ENCODE assay signal across 25 cellular contexts in the genomic region with DNA sequence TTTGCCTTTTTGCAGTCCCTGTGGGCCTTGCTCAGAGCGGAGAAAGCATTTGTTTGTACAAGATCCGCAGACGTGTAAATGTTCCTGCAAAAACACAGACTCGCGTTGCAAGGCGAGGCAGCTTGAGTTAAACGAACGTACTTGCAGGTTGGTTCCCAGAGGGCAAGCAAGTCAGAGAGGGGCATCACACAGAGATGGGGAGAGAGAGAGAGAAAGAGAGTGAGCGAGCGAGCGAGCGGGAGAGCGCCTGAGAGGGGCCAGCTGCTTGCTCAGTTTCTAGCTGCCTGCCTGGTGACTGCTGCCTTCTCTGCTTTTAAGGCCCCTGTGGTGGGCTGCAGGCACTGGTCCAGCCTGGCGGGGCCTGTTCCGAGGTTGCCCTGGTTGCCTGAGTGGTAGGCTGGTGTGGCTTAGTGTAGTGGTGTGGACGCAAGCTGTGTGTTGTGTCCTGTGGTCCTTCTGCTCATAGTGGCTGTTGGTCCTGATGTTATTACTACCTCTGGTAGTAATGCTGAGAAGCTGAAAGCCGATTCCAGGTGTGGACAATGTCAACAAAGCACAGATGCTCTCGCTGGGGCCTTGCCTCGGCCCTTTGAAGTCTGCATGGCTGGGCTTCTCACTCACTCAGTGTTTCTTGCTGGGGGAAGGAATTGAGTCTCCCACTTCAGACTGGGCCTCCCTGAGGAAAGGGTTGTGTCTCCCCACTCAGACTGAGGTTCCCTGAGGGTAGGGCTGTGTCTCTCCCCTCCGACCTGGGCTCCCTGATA. TPM values are rescaled to one million over a fixed set of nuclear protein-coding genes. Genes with fewer than 3 reads are reported as not detected.
A peak's percentile ranks its signal among the peaks of the same experiment; 100 is the strongest.
DNase-seq lines count a peak whose midpoint lies in the region; ATAC-seq and TF ChIP-seq lines count a peak whose summit lies in the region.
"Had no signal": no experiment of that assay in that cellular context is flagged by ENCODE, and none has a peak within 500 bp of the region (broad histone marks: within the 10 kb centered on the region; RNA-seq: fewer than 3 reads in every experiment).

No MANE protein-coding gene starts in this region.

- no peak for ATAC-seq in GM21360 (IDR thresholded peaks at IDR 0.05; ENCODE audit: unreplicated experiment)
- ATAC-seq: activated CD8-positive, alpha-beta memory T cell treated with anti-CD3 and anti-CD28 coated beads, Interleukin-2, amount 10 ng/mL, durations not matched to agents 7 days and 5 days; activated T-cell treated with anti-CD3 and anti-CD28 coated beads, Interleukin-2, amount 50 U/mL, for 72 hours; sciatic nerve had no signal

- intact Hi-C loops in Calu3 (cut with micrococcal nuclease; ENCODE audit: unreplicated experiment): no loop called here

- TF ChIP-seq CTCF in Calu3 (IDR thresholded peaks at IDR 0.05; ENCODE audit: unreplicated experiment): no peak
- no peak for TF ChIP-seq CTCF in glutamatergic neuron (IDR thresholded peaks at IDR 0.05; ENCODE audit: partially characterized antibody, unreplicated experiment)
- no peak for TF ChIP-seq CTCF in progenitor cell of endocrine pancreas (IDR thresholded peaks at IDR 0.05; ENCODE audit: unreplicated experiment)

- CTCF ChIA-PET in Calu3 (lab: Charles Lee): interaction anchor here (0.9 kb wide), 1 partner anchor 169 kb away, joined by 3 read pairs; no protein-coding TSS in a partner anchor

- H3K4me3 Mint-ChIP-seq in Calu3 (ENCODE audit: low read depth, unreplicated experiment) (peak overlapping the region; percentile 18), glutamatergic neuron (ENCODE audit: unreplicated experiment) (peak overlapping the region; percentile 74), progenitor cell of endocrine pancreas (ENCODE audit: low read depth) (no peak overlapping the region)
- H3K4me3 Mint-ChIP-seq: activated CD8-positive, alpha-beta memory T cell treated with anti-CD3 and anti-CD28 coated beads, Interleukin-2, amount 10 ng/mL, durations not matched to agents 7 days and 5 days; activated T-cell treated with anti-CD3 and anti-CD28 coated beads, Interleukin-2, amount 50 U/mL, for 72 hours; CD4-positive, CD25-positive, alpha-beta regulatory T cell; stimulated activated naive CD8-positive, alpha-beta T cell treated with anti-CD3 and anti-CD28 coated beads, Interleukin-15, Interleukin-2, amounts not matched to agents 100 ng/mL and 50 ng/mL, for 24 hours; T-helper 2 cell treated with Interferon-gamma antibody and Interleukin-4, amounts not matched to agents 5 μg/mL and 100 μg/mL, for 36 hours had no signal

- no peak for DNase-seq in Calu3
- DNase-seq in NCI-H510A treated with DMSO at 0.1 percent for 48 hours (lab: John Stamatoyannopoulos, UW): peak; percentile 78
- DNase-seq in glutamatergic neuron: peak; percentile 39
- no peak for DNase-seq in progenitor cell of endocrine pancreas (ENCODE audit: low spot score, unreplicated experiment)
- DNase-seq in KG1 (lab: John Stamatoyannopoulos, UW): no peak
- no peak for DNase-seq in effector CD4-positive, alpha-beta T cell
- DNase-seq in HuH-7 (ENCODE audit: low spot score): no peak
- DNase-seq: activated CD4-positive, alpha-beta T cell treated with anti-CD3 and anti-CD28 coated beads, Interleukin-2, amount 50 U/mL, for 1 hour; activated CD8-positive, alpha-beta memory T cell treated with anti-CD3 and anti-CD28 coated beads, Interleukin-2, amount 10 ng/mL, durations not matched to agents 7 days and 5 days; activated naive CD4-positive, alpha-beta T cell treated with Interleukin-2 at 50 U/mL for 16 hours; activated T-cell treated with anti-CD3 and anti-CD28 coated beads, Interleukin-2, amount 50 U/mL, for 72 hours; amniotic stem cell; CD4-positive, CD25-positive, alpha-beta regulatory T cell; cortex of kidney; DMS153; NCI-H146; NCI-H2171; NCI-H748 treated with DMSO at 0.1 percent for 48 hours; occipital lobe; OCI-M1; trophoblast cell had no signal

- no TSS peak for BruUV-seq in Calu3 (replicated peaks; lab: Mats Ljungman, UMichigan)

- peak overlapping the region; percentile 93 for H3K27ac Mint-ChIP-seq in Calu3 (ENCODE audit: unreplicated experiment)
- peak overlapping the region; percentile 78 for H3K27ac Mint-ChIP-seq in glutamatergic neuron (ENCODE audit: unreplicated experiment)
- peak overlapping the region; percentile 75 for H3K27ac Mint-ChIP-seq in progenitor cell of endocrine pancreas
- H3K27ac Mint-ChIP-seq: activated CD8-positive, alpha-beta memory T cell treated with anti-CD3 and anti-CD28 coated beads, Interleukin-2, amount 10 ng/mL, durations not matched to agents 7 days and 5 days; activated T-cell treated with anti-CD3 and anti-CD28 coated beads, Interleukin-2, amount 50 U/mL, for 72 hours; stimulated activated naive CD8-positive, alpha-beta T cell treated with anti-CD3 and anti-CD28 coated beads, Interleukin-15, Interleukin-2, amounts not matched to agents 100 ng/mL and 50 ng/mL, for 24 hours; T-helper 2 cell treated with Interferon-gamma antibody and Interleukin-4, amounts not matched to agents 5 μg/mL and 100 μg/mL, for 36 hours had no signal

- no peaks in the 10 kb centered on the region for H3K27me3 Mint-ChIP-seq in Calu3 (ENCODE audit: unreplicated experiment)
- H3K27me3 Mint-ChIP-seq in glutamatergic neuron (ENCODE audit: unreplicated experiment): peaks cover 9% of the 10 kb centered on the region
- H3K27me3 Mint-ChIP-seq in progenitor cell of endocrine pancreas: no peaks in the 10 kb centered on the region
- H3K27me3 Mint-ChIP-seq: activated CD8-positive, alpha-beta memory T cell treated with anti-CD3 and anti-CD28 coated beads, Interleukin-2, amount 10 ng/mL, durations not matched to agents 7 days and 5 days; CD4-positive, CD25-positive, alpha-beta regulatory T cell; stimulated activated naive CD8-positive, alpha-beta T cell treated with anti-CD3 and anti-CD28 coated beads, Interleukin-15, Interleukin-2, amounts not matched to agents 100 ng/mL and 50 ng/mL, for 24 hours had no signal

- peaks cover 70% of the 10 kb centered on the region for H3K4me1 Mint-ChIP-seq in Calu3 (ENCODE audit: low read depth, unreplicated experiment)
- peaks cover 7% of the 10 kb centered on the region for H3K4me1 Mint-ChIP-seq in glutamatergic neuron (ENCODE audit: low read depth, unreplicated experiment)
- H3K4me1 Mint-ChIP-seq in progenitor cell of endocrine pancreas (ENCODE audit: low read depth): peaks cover 4% of the 10 kb centered on the region
- H3K4me1 Mint-ChIP-seq: activated CD8-positive, alpha-beta memory T cell treated with anti-CD3 and anti-CD28 coated beads, Interleukin-2, amount 10 ng/mL, durations not matched to agents 7 days and 5 days; CD4-positive, CD25-positive, alpha-beta regulatory T cell had no signal

- H3K36me3 Mint-ChIP-seq in Calu3 (ENCODE audit: insufficient read depth, unreplicated experiment) (peaks cover 100% of the 10 kb centered on the region), glutamatergic neuron (ENCODE audit: unreplicated experiment) (no peaks in the 10 kb centered on the region), progenitor cell of endocrine pancreas (ENCODE audit: insufficient read depth) (peaks cover 36% of the 10 kb centered on the region)
- H3K36me3 Mint-ChIP-seq: CD4-positive, CD25-positive, alpha-beta regulatory T cell had no signal

- no peaks in the 10 kb centered on the region for H3K9me3 Mint-ChIP-seq in Calu3 (ENCODE audit: low read depth, unreplicated experiment)
- peaks cover 3% of the 10 kb centered on the region for H3K9me3 Mint-ChIP-seq in glutamatergic neuron (ENCODE audit: unreplicated experiment)
- no peaks in the 10 kb centered on the region for H3K9me3 Mint-ChIP-seq in progenitor cell of endocrine pancreas (ENCODE audit: low read depth)
- H3K9me3 Mint-ChIP-seq: activated T-cell treated with anti-CD3 and anti-CD28 coated beads, Interleukin-2, amount 50 U/mL, for 72 hours; CD4-positive, CD25-positive, alpha-beta regulatory T cell; stimulated activated naive CD8-positive, alpha-beta T cell treated with anti-CD3 and anti-CD28 coated beads, Interleukin-15, Interleukin-2, amounts not matched to agents 100 ng/mL and 50 ng/mL, for 24 hours; T-helper 2 cell treated with Interferon-gamma antibody and Interleukin-4, amounts not matched to agents 5 μg/mL and 100 μg/mL, for 36 hours had no signal

RNA-seq across cellular contexts. Expression of a gene that starts 12.1 kb away (rescaled TPM):
- 345 and 407 TPM in 2 replicates for total RNA-seq in Calu3 (2022)
- 21.6 TPM for total RNA-seq in glutamatergic neuron (ENCODE audit: unreplicated experiment)
- total RNA-seq in progenitor cell of endocrine pancreas: 243 and 267 TPM in 2 replicates

Comparison
In these comparisons a context has a peak if more than half of its experiments do, and no peak if none do; other contexts are left out.
1. DNase-seq: peak in NCI-H510A treated with DMSO at 0.1 percent for 48 hours (single experiment) and glutamatergic neuron (single experiment); none in Calu3 (single experiment), progenitor cell of endocrine pancreas (single experiment), KG1 (single experiment), effector CD4-positive, alpha-beta T cell (single experiment) and HuH-7 (single experiment).
2. RNA of a gene that starts 12.1 kb away (total RNA-seq): 345 to 407 TPM in Calu3 and 243 to 267 TPM in progenitor cell of endocrine pancreas; 21.6 TPM in glutamatergic neuron (single experiment); every median in the first group is over 10 times any median in the second.
3. Peak in every context shown above with its lines, with median percentiles within 50 percentile points of each other: H3K27ac Mint-ChIP-seq.